In the genomic region with DNA sequence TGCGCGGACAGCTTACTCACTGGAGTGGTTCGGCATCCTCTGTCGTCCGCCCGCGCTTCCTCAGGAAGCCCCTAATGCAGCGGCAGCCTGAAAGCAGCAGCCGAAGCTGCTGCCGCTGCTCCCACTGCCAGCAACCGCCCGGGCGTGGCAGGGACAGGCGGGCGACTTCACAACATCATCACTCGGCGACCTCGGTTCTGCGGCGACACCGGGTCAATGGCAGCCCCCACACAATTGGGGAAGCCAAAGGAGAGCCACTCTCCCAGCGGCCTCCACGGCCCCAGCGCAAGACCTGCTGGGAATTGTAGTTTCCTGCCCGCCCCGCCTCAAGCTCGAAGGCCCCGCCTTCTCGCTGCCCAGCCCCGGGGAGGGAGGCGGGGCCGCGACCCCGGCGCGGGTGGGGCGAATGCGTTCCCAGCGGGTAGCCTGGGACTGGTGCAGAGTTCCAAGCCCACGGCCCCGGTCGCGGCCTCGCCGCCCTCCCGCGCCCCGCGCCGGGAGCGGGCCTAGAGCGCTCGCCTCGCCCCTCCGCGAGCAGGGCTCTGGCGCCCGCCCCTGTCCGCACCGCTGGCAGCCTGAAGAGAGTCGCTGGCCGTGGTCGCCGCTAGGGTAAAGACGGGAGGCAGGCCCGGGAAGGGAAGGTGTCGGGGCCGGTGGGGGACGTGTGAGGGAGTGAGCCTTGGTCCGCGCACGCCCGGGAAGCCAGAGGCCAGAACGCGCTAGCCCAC, we compare ENCODE assay signal across 1 cellular context.
TF ChIP-seq lines count a peak whose summit lies in the region.

A gene with protein sequence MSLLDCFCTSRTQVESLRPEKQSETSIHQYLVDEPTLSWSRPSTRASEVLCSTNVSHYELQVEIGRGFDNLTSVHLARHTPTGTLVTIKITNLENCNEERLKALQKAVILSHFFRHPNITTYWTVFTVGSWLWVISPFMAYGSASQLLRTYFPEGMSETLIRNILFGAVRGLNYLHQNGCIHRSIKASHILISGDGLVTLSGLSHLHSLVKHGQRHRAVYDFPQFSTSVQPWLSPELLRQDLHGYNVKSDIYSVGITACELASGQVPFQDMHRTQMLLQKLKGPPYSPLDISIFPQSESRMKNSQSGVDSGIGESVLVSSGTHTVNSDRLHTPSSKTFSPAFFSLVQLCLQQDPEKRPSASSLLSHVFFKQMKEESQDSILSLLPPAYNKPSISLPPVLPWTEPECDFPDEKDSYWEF (plus strand): TSS at position 411 of the 728 bp plus-strand sequence. CDS start 3,101 bp downstream, outside the sequence.
A gene with protein sequence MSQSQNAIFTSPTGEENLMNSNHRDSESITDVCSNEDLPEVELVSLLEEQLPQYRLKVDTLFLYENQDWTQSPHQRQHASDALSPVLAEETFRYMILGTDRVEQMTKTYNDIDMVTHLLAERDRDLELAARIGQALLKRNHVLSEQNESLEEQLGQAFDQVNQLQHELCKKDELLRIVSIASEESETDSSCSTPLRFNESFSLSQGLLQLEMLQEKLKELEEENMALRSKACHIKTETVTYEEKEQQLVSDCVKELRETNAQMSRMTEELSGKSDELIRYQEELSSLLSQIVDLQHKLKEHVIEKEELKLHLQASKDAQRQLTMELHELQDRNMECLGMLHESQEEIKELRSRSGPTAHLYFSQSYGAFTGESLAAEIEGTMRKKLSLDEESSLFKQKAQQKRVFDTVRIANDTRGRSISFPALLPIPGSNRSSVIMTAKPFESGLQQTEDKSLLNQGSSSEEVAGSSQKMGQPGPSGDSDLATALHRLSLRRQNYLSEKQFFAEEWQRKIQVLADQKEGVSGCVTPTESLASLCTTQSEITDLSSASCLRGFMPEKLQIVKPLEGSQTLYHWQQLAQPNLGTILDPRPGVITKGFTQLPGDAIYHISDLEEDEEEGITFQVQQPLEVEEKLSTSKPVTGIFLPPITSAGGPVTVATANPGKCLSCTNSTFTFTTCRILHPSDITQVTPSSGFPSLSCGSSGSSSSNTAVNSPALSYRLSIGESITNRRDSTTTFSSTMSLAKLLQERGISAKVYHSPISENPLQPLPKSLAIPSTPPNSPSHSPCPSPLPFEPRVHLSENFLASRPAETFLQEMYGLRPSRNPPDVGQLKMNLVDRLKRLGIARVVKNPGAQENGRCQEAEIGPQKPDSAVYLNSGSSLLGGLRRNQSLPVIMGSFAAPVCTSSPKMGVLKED (minus strand): TSS at position 129 of the 728 bp plus-strand sequence. CDS start 30,951 bp downstream, outside the sequence.

TF ChIP-seq in HEK293, 187 proteins besides CTCF, POLR2A, EP300 and RAD21 (continued from another document and continues in another):
- no peak for TF ChIP-seq ZFP3 (tag by site-specific recombination; IDR thresholded peaks at IDR 0.05; ENCODE audit: low read depth)
- no peak for TF ChIP-seq ZNF140 (tag by site-specific recombination; IDR thresholded peaks at IDR 0.05)
- no peak for TF ChIP-seq GLIS2 (tag by site-specific recombination; IDR thresholded peaks at IDR 0.05)
- TF ChIP-seq ZNF433 (tag by site-specific recombination; IDR thresholded peaks at IDR 0.05; ENCODE audit: low read depth), result no peak
- TF ChIP-seq KLF1 (tag by site-specific recombination; IDR thresholded peaks at IDR 0.05), result peak; percentile 90
- TF ChIP-seq ZNF747 (tag by site-specific recombination; IDR thresholded peaks at IDR 0.05), result no peak
- TF ChIP-seq ZNF23 (tag by site-specific recombination; IDR thresholded peaks at IDR 0.05; ENCODE audit: borderline replicate concordance), result no peak
- TF ChIP-seq GFI1B (tag by site-specific recombination; IDR thresholded peaks at IDR 0.05), result no peak
- TF ChIP-seq BCL11B (tag by site-specific recombination; IDR thresholded peaks at IDR 0.05; ENCODE audit: low read depth), result no peak
- TF ChIP-seq ZNF521 (tag by site-specific recombination; IDR thresholded peaks at IDR 0.05), result no peak
- peak; percentile 49 for TF ChIP-seq GLIS1 (tag by site-specific recombination; IDR thresholded peaks at IDR 0.05)
- no peak for TF ChIP-seq ZNF274 (IDR thresholded peaks at IDR 0.05; ENCODE audit: low read length)
- no peak for TF ChIP-seq ZNF274 (tag by site-specific recombination; IDR thresholded peaks at IDR 0.05; ENCODE audit: borderline replicate concordance)
- no peak for TF ChIP-seq GLI4 (tag by site-specific recombination; IDR thresholded peaks at IDR 0.05)
- no peak for TF ChIP-seq ZNF132 (tag by site-specific recombination; IDR thresholded peaks at IDR 0.05; ENCODE audit: borderline replicate concordance)
- TF ChIP-seq, protein P1, sequence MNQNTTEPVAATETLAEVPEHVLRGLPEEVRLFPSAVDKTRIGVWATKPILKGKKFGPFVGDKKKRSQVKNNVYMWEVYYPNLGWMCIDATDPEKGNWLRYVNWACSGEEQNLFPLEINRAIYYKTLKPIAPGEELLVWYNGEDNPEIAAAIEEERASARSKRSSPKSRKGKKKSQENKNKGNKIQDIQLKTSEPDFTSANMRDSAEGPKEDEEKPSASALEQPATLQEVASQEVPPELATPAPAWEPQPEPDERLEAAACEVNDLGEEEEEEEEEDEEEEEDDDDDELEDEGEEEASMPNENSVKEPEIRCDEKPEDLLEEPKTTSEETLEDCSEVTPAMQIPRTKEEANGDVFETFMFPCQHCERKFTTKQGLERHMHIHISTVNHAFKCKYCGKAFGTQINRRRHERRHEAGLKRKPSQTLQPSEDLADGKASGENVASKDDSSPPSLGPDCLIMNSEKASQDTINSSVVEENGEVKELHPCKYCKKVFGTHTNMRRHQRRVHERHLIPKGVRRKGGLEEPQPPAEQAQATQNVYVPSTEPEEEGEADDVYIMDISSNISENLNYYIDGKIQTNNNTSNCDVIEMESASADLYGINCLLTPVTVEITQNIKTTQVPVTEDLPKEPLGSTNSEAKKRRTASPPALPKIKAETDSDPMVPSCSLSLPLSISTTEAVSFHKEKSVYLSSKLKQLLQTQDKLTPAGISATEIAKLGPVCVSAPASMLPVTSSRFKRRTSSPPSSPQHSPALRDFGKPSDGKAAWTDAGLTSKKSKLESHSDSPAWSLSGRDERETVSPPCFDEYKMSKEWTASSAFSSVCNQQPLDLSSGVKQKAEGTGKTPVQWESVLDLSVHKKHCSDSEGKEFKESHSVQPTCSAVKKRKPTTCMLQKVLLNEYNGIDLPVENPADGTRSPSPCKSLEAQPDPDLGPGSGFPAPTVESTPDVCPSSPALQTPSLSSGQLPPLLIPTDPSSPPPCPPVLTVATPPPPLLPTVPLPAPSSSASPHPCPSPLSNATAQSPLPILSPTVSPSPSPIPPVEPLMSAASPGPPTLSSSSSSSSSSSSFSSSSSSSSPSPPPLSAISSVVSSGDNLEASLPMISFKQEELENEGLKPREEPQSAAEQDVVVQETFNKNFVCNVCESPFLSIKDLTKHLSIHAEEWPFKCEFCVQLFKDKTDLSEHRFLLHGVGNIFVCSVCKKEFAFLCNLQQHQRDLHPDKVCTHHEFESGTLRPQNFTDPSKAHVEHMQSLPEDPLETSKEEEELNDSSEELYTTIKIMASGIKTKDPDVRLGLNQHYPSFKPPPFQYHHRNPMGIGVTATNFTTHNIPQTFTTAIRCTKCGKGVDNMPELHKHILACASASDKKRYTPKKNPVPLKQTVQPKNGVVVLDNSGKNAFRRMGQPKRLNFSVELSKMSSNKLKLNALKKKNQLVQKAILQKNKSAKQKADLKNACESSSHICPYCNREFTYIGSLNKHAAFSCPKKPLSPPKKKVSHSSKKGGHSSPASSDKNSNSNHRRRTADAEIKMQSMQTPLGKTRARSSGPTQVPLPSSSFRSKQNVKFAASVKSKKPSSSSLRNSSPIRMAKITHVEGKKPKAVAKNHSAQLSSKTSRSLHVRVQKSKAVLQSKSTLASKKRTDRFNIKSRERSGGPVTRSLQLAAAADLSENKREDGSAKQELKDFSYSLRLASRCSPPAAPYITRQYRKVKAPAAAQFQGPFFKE (tag by site-specific recombination; IDR thresholded peaks at IDR 0.05; ENCODE audit: borderline replicate concordance), result no peak
- peak; percentile 10; the same call in 1 of the 2 replicates for TF ChIP-seq ZNF501 (tag by site-specific recombination; IDR thresholded peaks at IDR 0.05)
- no peak for TF ChIP-seq ZNF366 (tag by site-specific recombination; conservative IDR thresholded peaks at IDR 0.05)
- peak; percentile 69 for TF ChIP-seq ZNF629 (tag by site-specific recombination; IDR thresholded peaks at IDR 0.05)
- TF ChIP-seq ZNF701 (tag by site-specific recombination; IDR thresholded peaks at IDR 0.05), result no peak
- TF ChIP-seq SP7 (tag by site-specific recombination; IDR thresholded peaks at IDR 0.05), result peak; percentile 52
- TF ChIP-seq ZFP69B (tag by site-specific recombination; IDR thresholded peaks at IDR 0.05), result no peak
- TF ChIP-seq, protein P2, sequence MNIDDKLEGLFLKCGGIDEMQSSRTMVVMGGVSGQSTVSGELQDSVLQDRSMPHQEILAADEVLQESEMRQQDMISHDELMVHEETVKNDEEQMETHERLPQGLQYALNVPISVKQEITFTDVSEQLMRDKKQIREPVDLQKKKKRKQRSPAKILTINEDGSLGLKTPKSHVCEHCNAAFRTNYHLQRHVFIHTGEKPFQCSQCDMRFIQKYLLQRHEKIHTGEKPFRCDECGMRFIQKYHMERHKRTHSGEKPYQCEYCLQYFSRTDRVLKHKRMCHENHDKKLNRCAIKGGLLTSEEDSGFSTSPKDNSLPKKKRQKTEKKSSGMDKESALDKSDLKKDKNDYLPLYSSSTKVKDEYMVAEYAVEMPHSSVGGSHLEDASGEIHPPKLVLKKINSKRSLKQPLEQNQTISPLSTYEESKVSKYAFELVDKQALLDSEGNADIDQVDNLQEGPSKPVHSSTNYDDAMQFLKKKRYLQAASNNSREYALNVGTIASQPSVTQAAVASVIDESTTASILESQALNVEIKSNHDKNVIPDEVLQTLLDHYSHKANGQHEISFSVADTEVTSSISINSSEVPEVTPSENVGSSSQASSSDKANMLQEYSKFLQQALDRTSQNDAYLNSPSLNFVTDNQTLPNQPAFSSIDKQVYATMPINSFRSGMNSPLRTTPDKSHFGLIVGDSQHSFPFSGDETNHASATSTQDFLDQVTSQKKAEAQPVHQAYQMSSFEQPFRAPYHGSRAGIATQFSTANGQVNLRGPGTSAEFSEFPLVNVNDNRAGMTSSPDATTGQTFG (tag by site-specific recombination; IDR thresholded peaks at IDR 0.05; ENCODE audit: borderline replicate concordance), result no peak
- TF ChIP-seq ZFHX2 (tag by site-specific recombination; conservative IDR thresholded peaks at IDR 0.05), result peak; percentile 68
- TF ChIP-seq ZXDB (tag by site-specific recombination; IDR thresholded peaks at IDR 0.05), result peak; percentile 84
- TF ChIP-seq, protein P3, sequence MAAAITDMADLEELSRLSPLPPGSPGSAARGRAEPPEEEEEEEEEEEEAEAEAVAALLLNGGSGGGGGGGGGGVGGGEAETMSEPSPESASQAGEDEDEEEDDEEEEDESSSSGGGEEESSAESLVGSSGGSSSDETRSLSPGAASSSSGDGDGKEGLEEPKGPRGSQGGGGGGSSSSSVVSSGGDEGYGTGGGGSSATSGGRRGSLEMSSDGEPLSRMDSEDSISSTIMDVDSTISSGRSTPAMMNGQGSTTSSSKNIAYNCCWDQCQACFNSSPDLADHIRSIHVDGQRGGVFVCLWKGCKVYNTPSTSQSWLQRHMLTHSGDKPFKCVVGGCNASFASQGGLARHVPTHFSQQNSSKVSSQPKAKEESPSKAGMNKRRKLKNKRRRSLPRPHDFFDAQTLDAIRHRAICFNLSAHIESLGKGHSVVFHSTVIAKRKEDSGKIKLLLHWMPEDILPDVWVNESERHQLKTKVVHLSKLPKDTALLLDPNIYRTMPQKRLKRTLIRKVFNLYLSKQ (tag by site-specific recombination; IDR thresholded peaks at IDR 0.05; ENCODE audit: borderline replicate concordance), result no peak
- no peak for TF ChIP-seq ZNF138 (tag by site-specific recombination; IDR thresholded peaks at IDR 0.05; ENCODE audit: borderline replicate concordance)
- no peak for TF ChIP-seq ZNF214 (tag by site-specific recombination; IDR thresholded peaks at IDR 0.05; ENCODE audit: borderline replicate concordance)
- TF ChIP-seq ZNF19 (tag by site-specific recombination; IDR thresholded peaks at IDR 0.05; ENCODE audit: low read depth), result no peak
- no peak for TF ChIP-seq ZNF121 (tag by site-specific recombination; IDR thresholded peaks at IDR 0.05)
- TF ChIP-seq ZNF561 (tag by site-specific recombination; IDR thresholded peaks at IDR 0.05; ENCODE audit: borderline replicate concordance), result peak; percentile 12; the same call in 1 of the 2 replicates
- TF ChIP-seq, protein P4, sequence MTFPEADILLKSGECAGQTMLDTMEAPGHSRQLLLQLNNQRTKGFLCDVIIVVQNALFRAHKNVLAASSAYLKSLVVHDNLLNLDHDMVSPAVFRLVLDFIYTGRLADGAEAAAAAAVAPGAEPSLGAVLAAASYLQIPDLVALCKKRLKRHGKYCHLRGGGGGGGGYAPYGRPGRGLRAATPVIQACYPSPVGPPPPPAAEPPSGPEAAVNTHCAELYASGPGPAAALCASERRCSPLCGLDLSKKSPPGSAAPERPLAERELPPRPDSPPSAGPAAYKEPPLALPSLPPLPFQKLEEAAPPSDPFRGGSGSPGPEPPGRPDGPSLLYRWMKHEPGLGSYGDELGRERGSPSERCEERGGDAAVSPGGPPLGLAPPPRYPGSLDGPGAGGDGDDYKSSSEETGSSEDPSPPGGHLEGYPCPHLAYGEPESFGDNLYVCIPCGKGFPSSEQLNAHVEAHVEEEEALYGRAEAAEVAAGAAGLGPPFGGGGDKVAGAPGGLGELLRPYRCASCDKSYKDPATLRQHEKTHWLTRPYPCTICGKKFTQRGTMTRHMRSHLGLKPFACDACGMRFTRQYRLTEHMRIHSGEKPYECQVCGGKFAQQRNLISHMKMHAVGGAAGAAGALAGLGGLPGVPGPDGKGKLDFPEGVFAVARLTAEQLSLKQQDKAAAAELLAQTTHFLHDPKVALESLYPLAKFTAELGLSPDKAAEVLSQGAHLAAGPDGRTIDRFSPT (tag by site-specific recombination; IDR thresholded peaks at IDR 0.05), result peak; percentile 11; the same call in 1 of the 2 replicates
- TF ChIP-seq ZNF549 (tag by site-specific recombination; IDR thresholded peaks at IDR 0.05), result no peak
- TF ChIP-seq ZNF24 (tag by site-specific recombination; IDR thresholded peaks at IDR 0.05), result 0 out of 2 replicates have a peak, but pooled peaks have one; percentile 14
- TF ChIP-seq TCF7L2 (IDR thresholded peaks at IDR 0.05; ENCODE audit: borderline replicate concordance, low read depth, low read length), result no peak
- TF ChIP-seq ZNF341 (tag by site-specific recombination; IDR thresholded peaks at IDR 0.05; ENCODE audit: low read depth), result no peak
- TF ChIP-seq ZNF221 (tag by site-specific recombination; IDR thresholded peaks at IDR 0.05; ENCODE audit: borderline replicate concordance), result no peak
- TF ChIP-seq ZBTB21 (tag by site-specific recombination; IDR thresholded peaks at IDR 0.05), result peak; percentile 29; the same call in 1 of the 2 replicates
- TF ChIP-seq OSR2 (tag by site-specific recombination; IDR thresholded peaks at IDR 0.05), result peak; percentile 59
- TF ChIP-seq RBAK (tag by site-specific recombination; IDR thresholded peaks at IDR 0.05), result no peak
- TF ChIP-seq, protein P5, sequence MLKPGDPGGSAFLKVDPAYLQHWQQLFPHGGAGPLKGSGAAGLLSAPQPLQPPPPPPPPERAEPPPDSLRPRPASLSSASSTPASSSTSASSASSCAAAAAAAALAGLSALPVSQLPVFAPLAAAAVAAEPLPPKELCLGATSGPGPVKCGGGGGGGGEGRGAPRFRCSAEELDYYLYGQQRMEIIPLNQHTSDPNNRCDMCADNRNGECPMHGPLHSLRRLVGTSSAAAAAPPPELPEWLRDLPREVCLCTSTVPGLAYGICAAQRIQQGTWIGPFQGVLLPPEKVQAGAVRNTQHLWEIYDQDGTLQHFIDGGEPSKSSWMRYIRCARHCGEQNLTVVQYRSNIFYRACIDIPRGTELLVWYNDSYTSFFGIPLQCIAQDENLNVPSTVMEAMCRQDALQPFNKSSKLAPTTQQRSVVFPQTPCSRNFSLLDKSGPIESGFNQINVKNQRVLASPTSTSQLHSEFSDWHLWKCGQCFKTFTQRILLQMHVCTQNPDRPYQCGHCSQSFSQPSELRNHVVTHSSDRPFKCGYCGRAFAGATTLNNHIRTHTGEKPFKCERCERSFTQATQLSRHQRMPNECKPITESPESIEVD (tag by site-specific recombination; IDR thresholded peaks at IDR 0.05), result no peak
- TF ChIP-seq ZNF664 (tag by site-specific recombination; IDR thresholded peaks at IDR 0.05), result no peak
